Comparison of ENCODE assay signal across 17 cellular contexts in the genomic region with DNA sequence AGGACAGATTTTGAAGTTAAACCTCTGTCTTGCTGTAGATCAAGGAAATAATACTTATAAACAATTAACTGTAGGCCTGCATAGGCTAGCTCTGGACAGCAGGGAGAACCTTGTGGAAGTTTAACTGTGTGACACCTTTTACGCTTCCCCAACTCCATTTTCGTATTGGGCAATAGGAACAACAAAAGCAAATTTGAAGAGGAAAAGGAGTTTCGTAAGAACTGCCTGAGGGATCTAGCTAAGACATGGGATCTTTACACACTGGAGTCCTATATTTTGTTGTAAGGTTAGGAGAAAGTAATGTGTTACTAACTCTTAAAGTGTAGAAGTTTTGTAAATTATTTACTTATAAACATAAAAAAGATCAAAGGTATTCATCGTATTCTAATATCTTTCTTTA.
DNase-seq lines count a peak whose midpoint lies in the region; ATAC-seq and TF ChIP-seq lines count a peak whose summit lies in the region.
"Had no signal": no experiment of that assay in that cellular context is flagged by ENCODE, and none has a peak within 500 bp of the region (broad histone marks: within the 10 kb centered on the region; RNA-seq: fewer than 3 reads in every experiment).

No MANE protein-coding gene starts in this region.

- H3K27ac Mint-ChIP-seq in type B pancreatic cell, result peak overlapping the region; percentile 83
- H3K27ac Mint-ChIP-seq: H9 had no signal

- no peak overlapping the region for H3K27ac ChIP-seq in Peyer's patch

- no peak overlapping the region for H3K4me3 Mint-ChIP-seq in type B pancreatic cell
- H3K4me3 Mint-ChIP-seq: CD14-positive monocyte, H9 had no signal

- H3K9me3 Mint-ChIP-seq in type B pancreatic cell, result peaks cover 9% of the 10 kb centered on the region

- H3K9me3 ChIP-seq in adipocyte (ENCODE audit: control insufficient read depth, low read length), result no peaks in the 10 kb centered on the region
- H3K9me3 ChIP-seq in Peyer's patch, result no peaks in the 10 kb centered on the region

- H3K4me1 ChIP-seq in adipocyte (ENCODE audit: control insufficient read depth, insufficient read depth, low read length), result no peaks in the 10 kb centered on the region
- no peaks in the 10 kb centered on the region for H3K4me1 ChIP-seq in Peyer's patch

- no peaks in the 10 kb centered on the region for H3K27me3 ChIP-seq in adipocyte (replicated peaks; ENCODE audit: control insufficient read depth, insufficient read depth, low read length)
- no peaks in the 10 kb centered on the region for H3K27me3 ChIP-seq in Peyer's patch

- H3K36me3 ChIP-seq in adipocyte (ENCODE audit: control insufficient read depth, insufficient read depth, low read length, severe bottlenecking), result no peaks in the 10 kb centered on the region
- H3K36me3 ChIP-seq in Peyer's patch, result no peaks in the 10 kb centered on the region

- peak; percentile 17 for DNase-seq in M059J (ENCODE audit: low read depth)
- DNase-seq in adipocyte (ENCODE audit: low read depth), result peak; percentile 5
- DNase-seq in type B pancreatic cell (ENCODE audit: extremely low spot score, unreplicated experiment), result no peak
- DNase-seq in NCI-H2081 treated with DMSO at 0.1 percent for 48 hours (lab: John Stamatoyannopoulos, UW), result no peak
- no peak for DNase-seq in Peyer's patch
- no peak for DNase-seq in SIG-M5 (lab: John Stamatoyannopoulos, UW)
- DNase-seq: AML-193, DMS 273 treated with DMSO at 0.1 percent for 48 hours, DND-41, H9, NCI-H1417, NCI-H187 treated with DMSO at 0.1 percent for 48 hours, NCI-H345, NCI-H524 treated with DMSO at 0.1 percent for 48 hours, SW 1271 had no signal

- TF ChIP-seq CTCF in type B pancreatic cell (conservative IDR thresholded peaks at IDR 0.05), result no peak
- no peak for TF ChIP-seq CTCF in Peyer's patch (IDR thresholded peaks at IDR 0.05)

- H3K4me3 ChIP-seq in adipocyte (ENCODE audit: low read length) (no peak overlapping the region), Peyer's patch (no peak overlapping the region)

- peaks cover 10% of the 10 kb centered on the region for H3K4me1 Mint-ChIP-seq in type B pancreatic cell (ENCODE audit: unreplicated experiment)

- TF ChIP-seq POLR2A in Peyer's patch (IDR thresholded peaks at IDR 0.05), result no peak

- peak; percentile 34 for ATAC-seq in esophagus mucosa

- no peaks in the 10 kb centered on the region for H3K27me3 Mint-ChIP-seq in type B pancreatic cell

- H3K36me3 Mint-ChIP-seq in type B pancreatic cell, result no peaks in the 10 kb centered on the region
- H3K36me3 Mint-ChIP-seq: CD14-positive monocyte had no signal

- H3K9ac ChIP-seq in adipocyte (ENCODE audit: low read length), result no peak overlapping the region

Comparison
In these comparisons a context has a peak if more than half of its experiments do, and no peak if none do; other contexts are left out.
1. DNase-seq: peak in M059J (single experiment) and adipocyte (single experiment); none in type B pancreatic cell (single experiment), NCI-H2081 treated with DMSO at 0.1 percent for 48 hours (single experiment), Peyer's patch (0 of 3) and SIG-M5 (single experiment).